ENCODE assay signal across 19 cellular contexts in genomic region chr5:63032343-63032742, GRCh38.
A peak's percentile ranks its signal among the peaks of the same experiment; 100 is the strongest.
DNase-seq lines count a peak whose midpoint lies in the region; TF ChIP-seq lines count a peak whose summit lies in the region.
"Had no signal": no experiment of that assay in that cellular context is flagged by ENCODE, and none has a peak within 500 bp of the region (broad histone marks: within the 10 kb centered on the region; RNA-seq: fewer than 3 reads in every experiment).

No MANE protein-coding gene starts in this region.

- H3K9ac ChIP-seq in endodermal cell (ENCODE audit: extremely low read depth, low read length, poor library complexity, severe bottlenecking), result no peak overlapping the region
- H3K9ac ChIP-seq: GM23248 had no signal

- H3K9me3 ChIP-seq in OCI-LY7 (ENCODE audit: low read length), result peaks cover 32% of the 10 kb centered on the region; the same call in 1 of the 2 replicates
- H3K9me3 ChIP-seq in endodermal cell (ENCODE audit: control insufficient read depth, low read length), result peaks cover 62% of the 10 kb centered on the region

- POLR2A ChIA-PET in OCI-LY7 (lab: Charles Lee), result no interaction called here

- H3K4me1 ChIP-seq in OCI-LY7 (ENCODE audit: insufficient read depth, low read length, poor library complexity, severe bottlenecking), result no peaks in the 10 kb centered on the region
- H3K4me1 ChIP-seq in endodermal cell (ENCODE audit: control insufficient read depth, insufficient read depth, low read length), result no peaks in the 10 kb centered on the region

- H3K27me3 Mint-ChIP-seq in endodermal cell (ENCODE audit: insufficient read depth), result no peaks in the 10 kb centered on the region
- H3K27me3 Mint-ChIP-seq: B cell; CD4-positive, alpha-beta memory T cell had no signal

- H3K4me1 Mint-ChIP-seq in endodermal cell, result no peaks in the 10 kb centered on the region
- H3K4me1 Mint-ChIP-seq: B cell; CD4-positive, alpha-beta memory T cell had no signal

- peaks cover 3% of the 10 kb centered on the region for H3K36me3 Mint-ChIP-seq in endodermal cell (ENCODE audit: low read depth)
- H3K36me3 Mint-ChIP-seq: CD4-positive, alpha-beta memory T cell had no signal

- H3K4me3 Mint-ChIP-seq in endodermal cell, result no peak overlapping the region
- H3K4me3 Mint-ChIP-seq: B cell; CD4-positive, alpha-beta memory T cell had no signal

- H4K20me1 ChIP-seq in OCI-LY7 (ENCODE audit: insufficient read depth, low read length), result no peaks in the 10 kb centered on the region

- in situ Hi-C loops in ACHN (cut with HindIII; ENCODE audit: low pct_ligation_motif_present, low pct_unique_long_range_greater_than_20kb, low sequenced_read_pairs), result no loop called here

- 81 to 93% methylated on average over 2 of the region's 2 CpGs for WGBS in endodermal cell (ENCODE audit: insufficient coverage in 1 of 2, insufficient read length in 1 of 2), 2 experiments

- CTCF ChIA-PET in OCI-LY7 (lab: Charles Lee; ENCODE audit: unreplicated experiment), result no interaction called here

- no TSS peak for BruUV-seq in OCI-LY7 (replicated peaks; lab: Mats Ljungman, UMichigan)

- no peak overlapping the region for H2AFZ ChIP-seq in OCI-LY7 (ENCODE audit: low read length)
- H2AFZ ChIP-seq: GM23248 had no signal

- peaks cover 70% of the 10 kb centered on the region for H3K9me3 Mint-ChIP-seq in endodermal cell

- H3K27ac Mint-ChIP-seq in endodermal cell, result no peak overlapping the region
- H3K27ac Mint-ChIP-seq: B cell; CD4-positive, alpha-beta memory T cell had no signal

- H3K27me3 ChIP-seq in endodermal cell (ENCODE audit: control insufficient read depth, insufficient read depth, low read length, poor library complexity, severe bottlenecking), result no peaks in the 10 kb centered on the region

- no peaks in the 10 kb centered on the region for H3K79me2 ChIP-seq in OCI-LY7 (ENCODE audit: insufficient read depth, low read depth, low read length)

- no peak overlapping the region for H3K4me3 ChIP-seq in OCI-LY7 (ENCODE audit: low read depth, low read length, poor library complexity, severe bottlenecking)
- H3K4me3 ChIP-seq in endodermal cell (ENCODE audit: low read length), result peak overlapping the region; percentile 71
- H3K4me3 ChIP-seq: GM12878, GM23248 had no signal

- no peaks in the 10 kb centered on the region for H3K36me3 ChIP-seq in OCI-LY7 (ENCODE audit: insufficient read depth, low read length)
- no peaks in the 10 kb centered on the region for H3K36me3 ChIP-seq in endodermal cell (ENCODE audit: control insufficient read depth, insufficient read depth, low read length)

- H3K9me2 ChIP-seq in OCI-LY7 (ENCODE audit: insufficient read depth, low read length), result no peaks in the 10 kb centered on the region

- H3K27ac ChIP-seq in OCI-LY7 (ENCODE audit: low read depth, low read length, poor library complexity, severe bottlenecking) (no peak overlapping the region), endodermal cell (ENCODE audit: low read depth, low read length) (no peak overlapping the region)
- H3K27ac ChIP-seq: GM23248 had no signal

- no peak overlapping the region for H3K4me2 ChIP-seq in OCI-LY7 (ENCODE audit: low read length)

- intact Hi-C loops in OCI-LY7 (cut with micrococcal nuclease; ENCODE audit: unreplicated experiment), result no loop called here

- TF ChIP-seq CTCF in OCI-LY7 (conservative IDR thresholded peaks at IDR 0.05; ENCODE audit: low read length) (no peak), endodermal cell (conservative IDR thresholded peaks at IDR 0.05) (no peak)

- DNase-seq in DMS53 (lab: John Stamatoyannopoulos, UW), result peak; percentile 34
- DNase-seq in DMS53 treated with DMSO at 0.1 percent for 48 hours (lab: John Stamatoyannopoulos, UW; ENCODE audit: unreplicated experiment), result no peak
- DNase-seq in ACHN, result peak; percentile 1
- DNase-seq in OCI-LY7 (ENCODE audit: low spot score), result peak; percentile 19
- no peak for DNase-seq in endodermal cell
- DNase-seq in cortex of kidney (lab: John Stamatoyannopoulos, UW), result no peak
- no peak for DNase-seq in iPS-NIHi7 (ENCODE audit: extremely low spot score)
- no peak for DNase-seq in foreskin melanocyte
- DNase-seq: 8988T; C1 segment of cervical spinal cord; Calu3; CD4-positive, alpha-beta memory T cell; COR-L47; DND-41; GM23248; H7; HCEC 1CT had no signal

Comparison
In these comparisons a context has a peak if more than half of its experiments do, and no peak if none do; other contexts are left out.
1. DNase-seq: peak in DMS53 (single experiment), ACHN (single experiment) and OCI-LY7 (single experiment); none in DMS53 treated with DMSO at 0.1 percent for 48 hours (single experiment), endodermal cell (single experiment), cortex of kidney (single experiment), iPS-NIHi7 (single experiment) and foreskin melanocyte (single experiment).